11 cellular contexts compared by ENCODE assay signal in genomic region chr10:33396938-33397337, GRCh38.
"Had no signal": no experiment of that assay in that cellular context is flagged by ENCODE, and none has a peak within 500 bp of the region (broad histone marks: within the 10 kb centered on the region; RNA-seq: fewer than 3 reads in every experiment).

No MANE protein-coding gene starts in this region.

- H3K9me3 ChIP-seq: HAP-1 had no signal

- H3K36me3 ChIP-seq: HAP-1 had no signal

- H3K4me3 ChIP-seq: GM23248, GM23338, HAP-1 had no signal

- H3K9ac ChIP-seq: GM23248 had no signal

- ATAC-seq: GM23338, HCT116 had no signal

- H3K4me2 ChIP-seq: GM23338 had no signal

- H2AFZ ChIP-seq: GM23248, GM23338 had no signal

- H3K4me1 ChIP-seq: HAP-1 had no signal

- DNase-seq: GM23248, GOT3, H7, H9, HCEC 1CT, HFFc6 had no signal

- FAIRE-seq: H1, H54 had no signal

- H3K27ac ChIP-seq: GM23248 had no signal
